In genomic region chr10:115118346-115118745, GRCh38 we compare ENCODE assay signal across 22 cellular contexts.
DNase-seq lines count a peak whose midpoint lies in the region; ATAC-seq and TF ChIP-seq lines count a peak whose summit lies in the region.
"Had no signal": no experiment of that assay in that cellular context is flagged by ENCODE, and none has a peak within 500 bp of the region (broad histone marks: within the 10 kb centered on the region; RNA-seq: fewer than 3 reads in every experiment).

No MANE protein-coding gene starts in this region.

- POLR2A ChIA-PET in RWPE1 (lab: Yijun Ruan, JAX; ENCODE audit: low non-redundant PET) = no interaction called here

- CTCF ChIA-PET in RWPE1 (lab: Yijun Ruan, JAX) = no interaction called here

- intact Hi-C loops in head of caudate nucleus (cut with DNase I) = no loop called here

- ATAC-seq in GM18508 (IDR thresholded peaks at IDR 0.05; ENCODE audit: insufficient read depth, unreplicated experiment) = peak; percentile 53
- ATAC-seq in GM21529 (IDR thresholded peaks at IDR 0.05; ENCODE audit: unreplicated experiment) = peak; percentile 55
- ATAC-seq in HG03432 (IDR thresholded peaks at IDR 0.05; ENCODE audit: unreplicated experiment) = peak; percentile 90
- ATAC-seq: body of pancreas; naive thymus-derived CD4-positive, alpha-beta T cell; right lobe of liver; stimulated activated effector memory CD8-positive, alpha-beta T cell treated with anti-CD3 and anti-CD28 coated beads, Interleukin-12 subunit alpha, Interleukin-12 subunit beta, amount 100 ng/mL, for 72 hours had no signal

- no peak for TF ChIP-seq CTCF in epithelial cell of esophagus (IDR thresholded peaks at IDR 0.05; ENCODE audit: insufficient read depth, low read depth, low read length, missing control alignments)
- no peak for TF ChIP-seq CTCF in RWPE1 (conservative IDR thresholded peaks at IDR 0.05; ENCODE audit: low read depth)

- DNase-seq in epithelial cell of esophagus (ENCODE audit: low read depth) (peak; percentile 29), NCI-H526 treated with DMSO at 0.1 percent for 48 hours (lab: John Stamatoyannopoulos, UW) (no peak), RWPE1 (ENCODE audit: low spot score) (no peak), head of caudate nucleus (no peak), HuH-7.5 (ENCODE audit: low spot score) (no peak)
- DNase-seq: activated CD4-positive, CD25-positive, alpha-beta regulatory T cell treated with anti-CD3 and anti-CD28 coated beads, Interleukin-2, amount 50 U/mL, for 72 hours; body of pancreas; CD4-positive, CD25-positive, alpha-beta regulatory T cell; endodermal cell; HFFc6; MV-4-11; naive thymus-derived CD4-positive, alpha-beta T cell; NCI-H2029; NCI-H446 treated with DMSO at 0.1 percent for 48 hours; right lobe of liver; RPMI8226; testis had no signal

- H3K4me3 ChIP-seq in epithelial cell of esophagus (ENCODE audit: low read length) = no peak overlapping the region
- H3K4me3 ChIP-seq: body of pancreas, right lobe of liver, testis had no signal

- H3K27ac ChIP-seq in RWPE1 = no peak overlapping the region
- H3K27ac ChIP-seq: body of pancreas, HL-60, right lobe of liver, testis had no signal
